4 cellular contexts compared by ENCODE assay signal in the genomic region with DNA sequence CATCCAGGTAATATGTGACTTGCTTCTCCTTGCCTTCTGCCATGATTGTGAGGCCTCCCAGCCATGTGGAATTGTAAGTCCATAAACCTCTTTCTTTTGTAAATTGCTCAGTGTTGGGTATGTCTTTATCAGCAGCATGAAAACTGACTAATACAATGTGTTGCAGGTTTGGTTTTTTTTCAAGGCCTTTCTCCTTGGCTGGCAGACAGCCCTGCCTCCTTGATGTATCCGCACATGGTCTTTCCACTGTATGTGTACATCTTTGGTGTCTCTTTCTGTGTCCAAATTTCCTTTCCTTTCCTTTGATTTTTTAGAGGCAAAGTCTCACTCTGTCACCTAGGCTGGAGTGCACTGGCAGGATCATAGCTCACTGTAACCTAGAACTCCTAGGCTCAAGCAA.
"Had no signal": no experiment of that assay in that cellular context is flagged by ENCODE, and none has a peak within 500 bp of the region (broad histone marks: within the 10 kb centered on the region; RNA-seq: fewer than 3 reads in every experiment).

No MANE protein-coding gene starts in this region.

- DNase-seq: IMR-90 had no signal

- H3K27ac ChIP-seq: HL-60 had no signal

- H3K9me3 Mint-ChIP-seq: IgD-negative memory B cell had no signal

- H3K4me3 Mint-ChIP-seq: IgD-negative memory B cell had no signal

- H3K27ac Mint-ChIP-seq: IgD-negative memory B cell had no signal

- H3K4me3 ChIP-seq: K562 had no signal

- H3K27me3 Mint-ChIP-seq: IgD-negative memory B cell had no signal

- H3K36me3 Mint-ChIP-seq: IgD-negative memory B cell had no signal
